ENCODE assay signal across 21 cellular contexts in genomic region chr18:30271716-30272115, GRCh38.
DNase-seq lines count a peak whose midpoint lies in the region; ATAC-seq and TF ChIP-seq lines count a peak whose summit lies in the region.
"Had no signal": no experiment of that assay in that cellular context is flagged by ENCODE, and none has a peak within 500 bp of the region (broad histone marks: within the 10 kb centered on the region; RNA-seq: fewer than 3 reads in every experiment).

No MANE protein-coding gene starts in this region.

- in situ Hi-C loops in G401 (cut with HindIII; ENCODE audit: low sequenced_read_pairs) = no loop called here

- H3K9me3 Mint-ChIP-seq in chondrocyte (ENCODE audit: low read depth) = no peaks in the 10 kb centered on the region
- peaks cover 7 to 8% of the 10 kb centered on the region in 2 donors for H3K9me3 Mint-ChIP-seq in activated T-cell treated with anti-CD3 and anti-CD28 coated beads, Interleukin-2, amount 50 U/mL, for 72 hours
- H3K9me3 Mint-ChIP-seq: brain, CD14-positive monocyte had no signal

- no peak overlapping the region for H3K27ac Mint-ChIP-seq in chondrocyte (ENCODE audit: unreplicated experiment)
- H3K27ac Mint-ChIP-seq in activated T-cell treated with anti-CD3 and anti-CD28 coated beads, Interleukin-2, amount 50 U/mL, for 72 hours = no peak overlapping the region
- H3K27ac Mint-ChIP-seq: activated CD4-positive, alpha-beta memory T cell treated with anti-CD3 and anti-CD28 coated beads, Interleukin-2, amount 10 ng/mL, durations not matched to agents 7 days and 5 days; brain; CD14-positive monocyte; effector memory CD8-positive, alpha-beta T cell had no signal

- peaks cover 18% of the 10 kb centered on the region for H3K27me3 Mint-ChIP-seq in chondrocyte (ENCODE audit: low read depth)
- H3K27me3 Mint-ChIP-seq in activated T-cell treated with anti-CD3 and anti-CD28 coated beads, Interleukin-2, amount 50 U/mL, for 72 hours (ENCODE audit: low read depth) = no peaks in the 10 kb centered on the region
- H3K27me3 Mint-ChIP-seq: activated CD4-positive, alpha-beta memory T cell treated with anti-CD3 and anti-CD28 coated beads, Interleukin-2, amount 10 ng/mL, durations not matched to agents 7 days and 5 days; brain; effector memory CD8-positive, alpha-beta T cell had no signal

- TF ChIP-seq CTCF in C4-2B (conservative IDR thresholded peaks at IDR 0.05) (peak; percentile 11; the same call in 1 of the 2 replicates), chondrocyte (IDR thresholded peaks at IDR 0.05) (peak; percentile 26)

- no peaks in the 10 kb centered on the region for H3K36me3 Mint-ChIP-seq in chondrocyte (ENCODE audit: low read depth)
- H3K36me3 Mint-ChIP-seq in activated T-cell treated with anti-CD3 and anti-CD28 coated beads, Interleukin-2, amount 50 U/mL, for 72 hours (ENCODE audit: insufficient read depth in 2 of 2) = peaks cover 0 to 2% of the 10 kb centered on the region in 2 donors
- H3K36me3 Mint-ChIP-seq: brain, CD14-positive monocyte had no signal

- H3K4me1 Mint-ChIP-seq in chondrocyte (ENCODE audit: low read depth) = no peaks in the 10 kb centered on the region
- no peaks in the 10 kb centered on the region for H3K4me1 Mint-ChIP-seq in activated T-cell treated with anti-CD3 and anti-CD28 coated beads, Interleukin-2, amount 50 U/mL, for 72 hours (ENCODE audit: low read depth)
- H3K4me1 Mint-ChIP-seq: activated CD4-positive, alpha-beta memory T cell treated with anti-CD3 and anti-CD28 coated beads, Interleukin-2, amount 10 ng/mL, durations not matched to agents 7 days and 5 days; brain; CD14-positive monocyte had no signal

- ATAC-seq in activated T-cell treated with anti-CD3 and anti-CD28 coated beads, Interleukin-2, amount 50 U/mL, for 72 hours (replicated peaks in 1 of 2) = no peak
- ATAC-seq in HG02938 (IDR thresholded peaks at IDR 0.05; ENCODE audit: unreplicated experiment) = no peak
- ATAC-seq: effector memory CD8-positive, alpha-beta T cell had no signal

- no peak overlapping the region for H3K27ac ChIP-seq in C4-2B
- H3K27ac ChIP-seq: neutrophil, SJCRH30, testis had no signal

- no peak overlapping the region for H3K4me3 Mint-ChIP-seq in chondrocyte (ENCODE audit: unreplicated experiment)
- no peak overlapping the region for H3K4me3 Mint-ChIP-seq in activated T-cell treated with anti-CD3 and anti-CD28 coated beads, Interleukin-2, amount 50 U/mL, for 72 hours
- H3K4me3 Mint-ChIP-seq: activated CD4-positive, alpha-beta memory T cell treated with anti-CD3 and anti-CD28 coated beads, Interleukin-2, amount 10 ng/mL, durations not matched to agents 7 days and 5 days; brain; CD14-positive monocyte; effector memory CD8-positive, alpha-beta T cell had no signal

- peak; percentile 16 for DNase-seq in G401 (ENCODE audit: low spot score)
- peak; percentile 43 for DNase-seq in NCI-H82 (lab: John Stamatoyannopoulos, UW)
- no peak for DNase-seq in chondrocyte (ENCODE audit: low spot score)
- no peak for DNase-seq in SW480 (ENCODE audit: low spot score)
- no peak for DNase-seq in middle frontal gyrus (ENCODE audit: extremely low spot score, low spot score)
- no peak for DNase-seq in activated T-cell treated with anti-CD3 and anti-CD28 coated beads, Interleukin-2, amount 50 U/mL, for 72 hours
- DNase-seq: activated CD4-positive, alpha-beta memory T cell treated with anti-CD3 and anti-CD28 coated beads, Interleukin-2, amount 10 ng/mL, durations not matched to agents 7 days and 5 days; activated effector memory CD4-positive, alpha-beta T cell treated with anti-CD3 and anti-CD28 coated beads, Interleukin-2, amount 50 U/mL, for 16 hours; effector memory CD8-positive, alpha-beta T cell; GF-D8; Kasumi-1; kidney glomerular epithelial cell; NCI-H1105 treated with DMSO at 0.1 percent for 48 hours; NCI-H2107; SJCRH30; testis had no signal

Comparison
In these comparisons a context has a peak if more than half of its experiments do, and no peak if none do; other contexts are left out.
1. DNase-seq: peak in G401 (single experiment) and NCI-H82 (single experiment); none in chondrocyte (single experiment), SW480 (single experiment), middle frontal gyrus (single experiment) and activated T-cell treated with anti-CD3 and anti-CD28 coated beads, Interleukin-2, amount 50 U/mL, for 72 hours (0 of 2).